ENCODE assay signal across 25 cellular contexts in genomic region chr20:24979036-24979960, GRCh38. TPM values are rescaled to one million over a fixed set of nuclear protein-coding genes. Genes with fewer than 3 reads are reported as not detected.
DNase-seq lines count a peak whose midpoint lies in the region; ATAC-seq lines count a peak whose summit lies in the region.
"Had no signal": no experiment of that assay in that cellular context is flagged by ENCODE, and none has a peak within 500 bp of the region (broad histone marks: within the 10 kb centered on the region; RNA-seq: fewer than 3 reads in every experiment).

No MANE protein-coding gene starts in this region.

- no peaks in the 10 kb centered on the region for H3K9me3 ChIP-seq in subcutaneous abdominal adipose tissue (ENCODE audit: control insufficient read depth in 5 of 5, low read length in 5 of 5)

- H3K27ac Mint-ChIP-seq in activated T-helper 1 cell treated with anti-CD3 and anti-CD28 coated beads, Interleukin-12 subunit alpha, Interleukin-12 subunit beta, Interleukin-2, Interleukin-4 antibody, amounts not matched to agents 30 ng/mL and 10 ng/mL and 1 ng/mL, durations not matched to agents 14 hours and 24 hours and 36 hours = peak overlapping the region; percentile 56
- H3K27ac Mint-ChIP-seq: memory B cell, nephron, progenitor cell of endocrine pancreas had no signal

- H3K4me1 ChIP-seq in subcutaneous abdominal adipose tissue (ENCODE audit: control insufficient read depth in 5 of 5, insufficient read depth in 5 of 5, low read length in 5 of 5) = peaks cover 4 to 75% (median 64%) of the 10 kb centered on the region in 5 donors

- H3K36me3 ChIP-seq in subcutaneous abdominal adipose tissue (ENCODE audit: control insufficient read depth in 5 of 5, insufficient read depth in 5 of 5, low read length in 5 of 5) = peaks cover 13 to 43% (median 36%) of the 10 kb centered on the region in 5 donors

- H3K27ac ChIP-seq in layer of hippocampus (ENCODE audit: low read depth, low read length) (peak overlapping the region; percentile 30), subcutaneous abdominal adipose tissue (ENCODE audit: low read depth, low read length) (peak overlapping the region; percentile 56)
- H3K27ac ChIP-seq: skin epidermis, VCaP had no signal

- H3K27me3 ChIP-seq in layer of hippocampus (ENCODE audit: control insufficient read depth, insufficient read depth, low read length) (no peaks in the 10 kb centered on the region), subcutaneous abdominal adipose tissue (ENCODE audit: control insufficient read depth in 5 of 5, insufficient read depth in 4 of 5, low read length in 5 of 5) (no peaks in the 10 kb centered on the region)

- ATAC-seq in HG03457 (IDR thresholded peaks at IDR 0.05; ENCODE audit: unreplicated experiment) = no peak

- H3K9ac ChIP-seq in subcutaneous abdominal adipose tissue (ENCODE audit: low read length in 5 of 5) = peak overlapping the region in 1 of 5 donors; percentile 1

- H3K4me3 Mint-ChIP-seq in activated T-helper 1 cell treated with anti-CD3 and anti-CD28 coated beads, Interleukin-12 subunit alpha, Interleukin-12 subunit beta, Interleukin-2, Interleukin-4 antibody, amounts not matched to agents 30 ng/mL and 10 ng/mL and 1 ng/mL, durations not matched to agents 14 hours and 24 hours and 36 hours = no peak overlapping the region
- H3K4me3 Mint-ChIP-seq: memory B cell, nephron had no signal

- no peaks in the 10 kb centered on the region for H3K27me3 Mint-ChIP-seq in activated T-helper 1 cell treated with anti-CD3 and anti-CD28 coated beads, Interleukin-12 subunit alpha, Interleukin-12 subunit beta, Interleukin-2, Interleukin-4 antibody, amounts not matched to agents 30 ng/mL and 10 ng/mL and 1 ng/mL, durations not matched to agents 14 hours and 24 hours and 36 hours (ENCODE audit: insufficient read depth)
- H3K27me3 Mint-ChIP-seq: memory B cell, progenitor cell of endocrine pancreas had no signal

- intact Hi-C loops in activated T-helper 1 cell treated with anti-CD3 and anti-CD28 coated beads, Interleukin-12 subunit alpha, Interleukin-12 subunit beta, Interleukin-2, Interleukin-4 antibody, amounts not matched to agents 30 ng/mL and 10 ng/mL and 1 ng/mL, durations not matched to agents 14 hours and 24 hours and 36 hours (cut with micrococcal nuclease) = no loop called here

- no peak overlapping the region for H3K4me3 ChIP-seq in subcutaneous abdominal adipose tissue (ENCODE audit: low read depth in 1 of 5, low read length in 5 of 5)
- H3K4me3 ChIP-seq: skin epidermis had no signal

- peaks cover 46% of the 10 kb centered on the region for H3K4me1 Mint-ChIP-seq in activated T-helper 1 cell treated with anti-CD3 and anti-CD28 coated beads, Interleukin-12 subunit alpha, Interleukin-12 subunit beta, Interleukin-2, Interleukin-4 antibody, amounts not matched to agents 30 ng/mL and 10 ng/mL and 1 ng/mL, durations not matched to agents 14 hours and 24 hours and 36 hours (ENCODE audit: low read depth)
- H3K4me1 Mint-ChIP-seq: nephron had no signal

- DNase-seq in activated CD8-positive, alpha-beta memory T cell treated with anti-CD3 and anti-CD28 coated beads for 24 hours = peak; percentile 40
- no peak for DNase-seq in activated CD8-positive, alpha-beta memory T cell treated with anti-CD3 and anti-CD28 coated beads, Interleukin-2, amount 50 U/mL, for 4 hours
- no peak for DNase-seq in activated T-helper 1 cell treated with anti-CD3 and anti-CD28 coated beads, Interleukin-12 subunit alpha, Interleukin-12 subunit beta, Interleukin-2, Interleukin-4 antibody, amounts not matched to agents 30 ng/mL and 10 ng/mL and 1 ng/mL, durations not matched to agents 14 hours and 24 hours and 36 hours (ENCODE audit: low spot score)
- DNase-seq in HK-2 (ENCODE audit: unreplicated experiment) (no peak), hippocampal formation (lab: John Stamatoyannopoulos, UW) (no peak)
- DNase-seq: ACHN; aorta; GDM1; islet precursor cell; NCI-H1105; NCI-H2107; NCI-H526 treated with DMSO at 0.1 percent for 48 hours; Right ventricle myocardium superior; stimulated activated CD4-positive, alpha-beta T cell treated with anti-CD3 and anti-CD28 coated beads, Interleukin-2, amount 100 ng/mL, for 48 hours had no signal

- H3K9me3 Mint-ChIP-seq in activated T-helper 1 cell treated with anti-CD3 and anti-CD28 coated beads, Interleukin-12 subunit alpha, Interleukin-12 subunit beta, Interleukin-2, Interleukin-4 antibody, amounts not matched to agents 30 ng/mL and 10 ng/mL and 1 ng/mL, durations not matched to agents 14 hours and 24 hours and 36 hours = peaks cover 21% of the 10 kb centered on the region

- H3K36me3 Mint-ChIP-seq in activated T-helper 1 cell treated with anti-CD3 and anti-CD28 coated beads, Interleukin-12 subunit alpha, Interleukin-12 subunit beta, Interleukin-2, Interleukin-4 antibody, amounts not matched to agents 30 ng/mL and 10 ng/mL and 1 ng/mL, durations not matched to agents 14 hours and 24 hours and 36 hours (ENCODE audit: low read depth) = peaks cover 84% of the 10 kb centered on the region

RNA-seq across cellular contexts. Expression of gene APMAP, which starts 13.3 kb away (rescaled TPM):
- 57.7 and 58.7 TPM in 2 replicates for total RNA-seq in activated T-helper 1 cell treated with anti-CD3 and anti-CD28 coated beads, Interleukin-12 subunit alpha, Interleukin-12 subunit beta, Interleukin-2, Interleukin-4 antibody, amounts not matched to agents 30 ng/mL and 10 ng/mL and 1 ng/mL, durations not matched to agents 14 hours and 24 hours and 36 hours

RNA-seq across cellular contexts. Expression of gene CST7, which starts 30.2 kb away (rescaled TPM):
- 127 and 133 TPM in 2 replicates for total RNA-seq in activated T-helper 1 cell treated with anti-CD3 and anti-CD28 coated beads, Interleukin-12 subunit alpha, Interleukin-12 subunit beta, Interleukin-2, Interleukin-4 antibody, amounts not matched to agents 30 ng/mL and 10 ng/mL and 1 ng/mL, durations not matched to agents 14 hours and 24 hours and 36 hours
- total RNA-seq: chondrocyte, H1, OCI-LY7, progenitor cell of endocrine pancreas had no signal
